24 cellular contexts compared by ENCODE assay signal in genomic region chr6:46262928-46263708, GRCh38.
DNase-seq lines count a peak whose midpoint lies in the region; ATAC-seq, FAIRE-seq and TF ChIP-seq lines count a peak whose summit lies in the region.
"Had no signal": no experiment of that assay in that cellular context is flagged by ENCODE, and none has a peak within 500 bp of the region (broad histone marks: within the 10 kb centered on the region; RNA-seq: fewer than 3 reads in every experiment).

No MANE protein-coding gene starts in this region.

- H3K27ac ChIP-seq in left ventricle myocardium inferior (replicated peaks), result peak overlapping the region; percentile 53
- H3K27ac ChIP-seq in right atrium auricular region, result no peak overlapping the region
- H3K27ac ChIP-seq in HepG2 (ENCODE audit: extremely low read length, insufficient read depth, low read length), result no peak overlapping the region
- H3K27ac ChIP-seq in small intestine (ENCODE audit: low read depth in 1 of 2, low read length in 1 of 2), result no peak overlapping the region
- H3K27ac ChIP-seq: BLaER1, PC-9 had no signal

- CTCF ChIA-PET in HepG2 (lab: Yijun Ruan, JAX; ENCODE audit: low intra/inter-chr PET ratio, low total read pairs), result no interaction called here

- no peak overlapping the region for H3K4me3 ChIP-seq in left ventricle myocardium inferior
- H3K4me3 ChIP-seq in right atrium auricular region, result no peak overlapping the region
- peak overlapping the region; percentile 27 for H3K4me3 ChIP-seq in adipocyte (ENCODE audit: low read length)
- no peak overlapping the region for H3K4me3 ChIP-seq in fibroblast of mammary gland (ENCODE audit: control insufficient read depth, low read depth, low read length)
- no peak overlapping the region for H3K4me3 ChIP-seq in HepG2 (replicated peaks in 1 of 3; ENCODE audit: insufficient read depth in 1 of 3, low read depth in 2 of 3, low read length in 3 of 3)
- no peak overlapping the region for H3K4me3 ChIP-seq in small intestine (ENCODE audit: low read depth in 1 of 2, low read length in 2 of 2)
- H3K4me3 ChIP-seq: BLaER1, PC-9 had no signal

- ATAC-seq in HepG2, result no peak
- no peak for ATAC-seq in GM19452 (IDR thresholded peaks at IDR 0.05; ENCODE audit: unreplicated experiment)
- ATAC-seq in GM18870 (IDR thresholded peaks at IDR 0.05; ENCODE audit: unreplicated experiment), result no peak

- POLR2A ChIA-PET in HepG2 (lab: Yijun Ruan, JAX), result no interaction called here

- no peaks in the 10 kb centered on the region for H3K36me3 ChIP-seq in left ventricle myocardium inferior
- no peaks in the 10 kb centered on the region for H3K36me3 ChIP-seq in right atrium auricular region
- no peaks in the 10 kb centered on the region for H3K36me3 ChIP-seq in adipocyte (ENCODE audit: control insufficient read depth, insufficient read depth, low read length, severe bottlenecking)
- no peaks in the 10 kb centered on the region for H3K36me3 ChIP-seq in HepG2 (replicated peaks in 1 of 2; ENCODE audit: control insufficient read depth in 1 of 2, insufficient read depth in 2 of 2, low read length in 2 of 2)
- no peaks in the 10 kb centered on the region for H3K36me3 ChIP-seq in small intestine (ENCODE audit: control insufficient read depth in 2 of 2, insufficient read depth in 2 of 2, low read length in 2 of 2)
- H3K36me3 ChIP-seq: BLaER1 had no signal

- TF ChIP-seq RAD21 in HepG2 (CRISPR knock-in tag; IDR thresholded peaks at IDR 0.05), result no peak

- in situ Hi-C loops in HepG2 (cut with HindIII; ENCODE audit: extremely low pct_ligation_motif_present, low pct_unique_long_range_greater_than_20kb), result no loop called here

- H2AFZ ChIP-seq in HepG2 (ENCODE audit: low read length), result no peak overlapping the region
- H2AFZ ChIP-seq: PC-9 had no signal

- TF ChIP-seq CTCF in left ventricle myocardium inferior (IDR thresholded peaks at IDR 0.05; ENCODE audit: borderline replicate concordance) (no peak), right atrium auricular region (IDR thresholded peaks at IDR 0.05) (no peak), fibroblast of mammary gland (conservative IDR thresholded peaks at IDR 0.05; ENCODE audit: control insufficient read depth, insufficient read depth, low read depth, low read length) (no peak), HepG2 (CRISPR knock-in tag; IDR thresholded peaks at IDR 0.05) (no peak)

- intact Hi-C loops in left ventricle myocardium inferior (cut with micrococcal nuclease), result no loop called here
- intact Hi-C loops in HepG2 (cut with micrococcal nuclease; ENCODE audit: unreplicated experiment), result no loop called here

- no TSS peak for BruUV-seq in HepG2 (replicated peaks; lab: Mats Ljungman, UMichigan)

- H3K9ac ChIP-seq in adipocyte (ENCODE audit: low read length) (peak overlapping the region; percentile 5), HepG2 (ENCODE audit: insufficient read depth, low read depth, low read length) (no peak overlapping the region)
- H3K9ac ChIP-seq: BLaER1, SK-N-SH had no signal

- H3K27me3 ChIP-seq in left ventricle myocardium inferior (ENCODE audit: low read depth), result no peaks in the 10 kb centered on the region
- no peaks in the 10 kb centered on the region for H3K27me3 ChIP-seq in right atrium auricular region
- no peaks in the 10 kb centered on the region for H3K27me3 ChIP-seq in adipocyte (replicated peaks; ENCODE audit: control insufficient read depth, insufficient read depth, low read length)
- H3K27me3 ChIP-seq in HepG2 (ENCODE audit: control insufficient read depth in 1 of 2, insufficient read depth in 2 of 2, low read length in 2 of 2), result no peaks in the 10 kb centered on the region
- H3K27me3 ChIP-seq in small intestine (ENCODE audit: control insufficient read depth in 2 of 2, insufficient read depth in 2 of 2, low read length in 2 of 2), result no peaks in the 10 kb centered on the region
- H3K27me3 ChIP-seq: BLaER1 had no signal

- no peak for FAIRE-seq in HepG2 (lab: Jason Lieb, UNC)
- no peak for FAIRE-seq in small intestine (lab: Jason Lieb, UNC)
- FAIRE-seq: A204.1 had no signal

- H4K20me1 ChIP-seq in HepG2 (ENCODE audit: insufficient read depth, low read length), result no peaks in the 10 kb centered on the region
- H4K20me1 ChIP-seq: BLaER1 had no signal

- no peaks in the 10 kb centered on the region for H3K79me2 ChIP-seq in HepG2 (ENCODE audit: insufficient read depth, low read length)

- H3K9me3 ChIP-seq in left ventricle myocardium inferior (replicated peaks), result no peaks in the 10 kb centered on the region
- H3K9me3 ChIP-seq in right atrium auricular region, result no peaks in the 10 kb centered on the region
- H3K9me3 ChIP-seq in adipocyte (ENCODE audit: control insufficient read depth, low read length), result no peaks in the 10 kb centered on the region
- H3K9me3 ChIP-seq in HepG2 (ENCODE audit: low read length), result no peaks in the 10 kb centered on the region
- no peaks in the 10 kb centered on the region for H3K9me3 ChIP-seq in small intestine (ENCODE audit: control insufficient read depth, low read depth)
- H3K9me3 ChIP-seq: BLaER1, Caco-2, SK-N-SH had no signal

- H3K4me2 ChIP-seq in HepG2 (ENCODE audit: low read depth, low read length), result no peak overlapping the region
- H3K4me2 ChIP-seq: BLaER1, PC-9, SK-N-SH had no signal

- DNase-seq in left ventricle myocardium inferior (no peak), right atrium auricular region (ENCODE audit: low spot score) (no peak), adipocyte (ENCODE audit: low read depth) (peak; percentile 22), fibroblast of mammary gland (ENCODE audit: low read depth) (peak; percentile 51), HepG2 (ENCODE audit: low spot score) (no peak), small intestine (no peak)
- DNase-seq: Caco-2; CD4-positive, alpha-beta memory T cell; DMS 273 treated with DMSO at 0.1 percent for 48 hours; DMS79 treated with DMSO at 0.1 percent for 48 hours; GOT3; Kasumi-1; NCI-H1417; NCI-H1694 treated with DMSO at 0.1 percent for 48 hours; NCI-H446 treated with DMSO at 0.1 percent for 48 hours; NCI-H526 treated with DMSO at 0.1 percent for 48 hours; RPMI8226; SIG-M5; SK-N-SH had no signal

- no peak for TF ChIP-seq POLR2A in HepG2 (IDR thresholded peaks at IDR 0.05; ENCODE audit: insufficient read depth in 1 of 2, low read depth in 2 of 2, low read length in 2 of 2)

- H3K4me1 ChIP-seq in left ventricle myocardium inferior (peaks cover 71% of the 10 kb centered on the region), right atrium auricular region (peaks cover 0 to 13% of the 10 kb centered on the region in 2 donors), adipocyte (ENCODE audit: control insufficient read depth, insufficient read depth, low read length) (peaks cover 25% of the 10 kb centered on the region), HepG2 (ENCODE audit: insufficient read depth, low read length) (no peaks in the 10 kb centered on the region), small intestine (ENCODE audit: control insufficient read depth in 2 of 2, insufficient read depth in 1 of 2, low read depth in 1 of 2, low read length in 1 of 2) (no peaks in the 10 kb centered on the region)
- H3K4me1 ChIP-seq: BLaER1, Caco-2 had no signal

- under 1% methylated on average over 2 of the region's 2 CpGs for WGBS in HepG2 (ENCODE audit: low lambda C conversion rate)
- 82 to 90% (median 84%) methylated on average over 2 of the region's 2 CpGs for WGBS in small intestine, 3 donors

- TF ChIP-seq EP300 in HepG2 (IDR thresholded peaks at IDR 0.05; ENCODE audit: low read depth in 2 of 2, low read length in 2 of 2), result no peak
- no peak for TF ChIP-seq EP300 in HepG2 (CRISPR knock-in tag; IDR thresholded peaks at IDR 0.05; ENCODE audit: borderline replicate concordance)

TF ChIP-seq in HepG2, 621 proteins besides CTCF, POLR2A, EP300 and RAD21:
- TF ChIP-seq TEAD3 (CRISPR knock-in tag; optimal IDR thresholded peaks at IDR 0.05; ENCODE audit: borderline replicate concordance) (no peak), ZNF513 (CRISPR knock-in tag; conservative IDR thresholded peaks at IDR 0.05) (no peak), KLF6 (CRISPR knock-in tag; IDR thresholded peaks at IDR 0.05) (no peak), ZNF800 (CRISPR knock-in tag; IDR thresholded peaks at IDR 0.05) (no peak), KLF9 (CRISPR knock-in tag; IDR thresholded peaks at IDR 0.05; ENCODE audit: low read depth) (no peak), SMAD3 (CRISPR knock-in tag; IDR thresholded peaks at IDR 0.05) (no peak), REL (CRISPR knock-in tag; conservative IDR thresholded peaks at IDR 0.05) (no peak), GPN1 (CRISPR knock-in tag; IDR thresholded peaks at IDR 0.05; ENCODE audit: borderline replicate concordance) (no peak), HNRNPL (IDR thresholded peaks at IDR 0.05; ENCODE audit: low read depth, low read length) (no peak), BRCA1 (CRISPR knock-in tag; IDR thresholded peaks at IDR 0.05) (no peak), CBX1 (IDR thresholded peaks at IDR 0.05; ENCODE audit: low read depth) (no peak), NFYB (CRISPR knock-in tag; IDR thresholded peaks at IDR 0.05) (no peak), KLF16 (CRISPR knock-in tag; IDR thresholded peaks at IDR 0.05) (no peak)

Comparison
In these comparisons a context has a peak if more than half of its experiments do, and no peak if none do; other contexts are left out.
1. DNase-seq: peak in adipocyte (single experiment) and fibroblast of mammary gland (single experiment); none in left ventricle myocardium inferior (single experiment), right atrium auricular region (single experiment), HepG2 (single experiment) and small intestine (single experiment).